17 cellular contexts compared by ENCODE assay signal in genomic region chr1:96524100-96524499, GRCh38.
DNase-seq lines count a peak whose midpoint lies in the region; ATAC-seq, FAIRE-seq and TF ChIP-seq lines count a peak whose summit lies in the region.
"Had no signal": no experiment of that assay in that cellular context is flagged by ENCODE, and none has a peak within 500 bp of the region (broad histone marks: within the 10 kb centered on the region; RNA-seq: fewer than 3 reads in every experiment).

No MANE protein-coding gene starts in this region.

- H3K4me1 Mint-ChIP-seq in activated CD4-positive, alpha-beta T cell treated with anti-CD3 and anti-CD28 coated beads, Interleukin-2, amount 10 ng/mL, durations not matched to agents 7 days and 5 days, result no peaks in the 10 kb centered on the region

- TF ChIP-seq CTCF in VCaP (conservative IDR thresholded peaks at IDR 0.05) (peak; percentile 21; the same call in 1 of the 2 replicates), D721Med (IDR thresholded peaks at IDR 0.05; ENCODE audit: insufficient read depth, missing control alignments) (no peak)

- H3K27ac ChIP-seq in VCaP, result no peak overlapping the region
- H3K27ac ChIP-seq: RWPE1, transverse colon had no signal

- DNase-seq in HEK293T (ENCODE audit: extremely low spot score) (no peak), NAMALWA (ENCODE audit: low spot score) (peak; percentile 11), lung microvascular endothelial cell (ENCODE audit: low read depth in 2 of 2) (peak; percentile 49 to 66), DMS114 treated with DMSO at 0.1 percent for 48 hours (lab: John Stamatoyannopoulos, UW; ENCODE audit: unreplicated experiment) (no peak), D721Med (ENCODE audit: insufficient read length, low spot score) (no peak)
- no peak for DNase-seq in activated CD4-positive, alpha-beta T cell treated with anti-CD3 and anti-CD28 coated beads, Interleukin-2, amount 10 ng/mL, durations not matched to agents 7 days and 5 days
- DNase-seq: DMS153; effector CD4-positive, alpha-beta T cell; H7; kidney; NCI-H2029 treated with DMSO at 0.1 percent for 48 hours; nephron progenitor cell; transverse colon had no signal

- POLR2A ChIA-PET in HEK293T (lab: Yijun Ruan, JAX), result no interaction called here
- POLR2A ChIA-PET in activated CD4-positive, alpha-beta T cell treated with anti-CD3 and anti-CD28 coated beads, Interleukin-2, amount 10 ng/mL, durations not matched to agents 7 days and 5 days (lab: Charles Lee), result no interaction called here

- CTCF ChIA-PET in HEK293T (lab: Yijun Ruan, JAX), result no interaction called here
- CTCF ChIA-PET in activated CD4-positive, alpha-beta T cell treated with anti-CD3 and anti-CD28 coated beads, Interleukin-2, amount 10 ng/mL, durations not matched to agents 7 days and 5 days (lab: Charles Lee), result interaction anchor here (1.0 kb wide), 1 partner anchor 15 kb away, joined by 3 read pairs; no protein-coding TSS in a partner anchor

- H3K27me3 Mint-ChIP-seq in activated CD4-positive, alpha-beta T cell treated with anti-CD3 and anti-CD28 coated beads, Interleukin-2, amount 10 ng/mL, durations not matched to agents 7 days and 5 days, result no peaks in the 10 kb centered on the region

- ATAC-seq in GM21515 (IDR thresholded peaks at IDR 0.05; ENCODE audit: unreplicated experiment), result no peak

- H3K36me3 Mint-ChIP-seq in activated CD4-positive, alpha-beta T cell treated with anti-CD3 and anti-CD28 coated beads, Interleukin-2, amount 10 ng/mL, durations not matched to agents 7 days and 5 days (ENCODE audit: low read depth), result no peaks in the 10 kb centered on the region

- no peak for FAIRE-seq in D721Med (lab: Jason Lieb, UNC)
- FAIRE-seq: kidney had no signal

- peaks cover 11% of the 10 kb centered on the region for H3K9me3 Mint-ChIP-seq in activated CD4-positive, alpha-beta T cell treated with anti-CD3 and anti-CD28 coated beads, Interleukin-2, amount 10 ng/mL, durations not matched to agents 7 days and 5 days

- no peak overlapping the region for H3K27ac Mint-ChIP-seq in activated CD4-positive, alpha-beta T cell treated with anti-CD3 and anti-CD28 coated beads, Interleukin-2, amount 10 ng/mL, durations not matched to agents 7 days and 5 days
- H3K27ac Mint-ChIP-seq: activated T-helper 2 cell treated with anti-CD3 and anti-CD28 coated beads, Interferon-gamma antibody, Interleukin-2, Interleukin-4, amounts not matched to agents 10 μg/mL and 5 μg/mL and 100 μg/mL, durations not matched to agents 14 hours and 24 hours and 36 hours had no signal

- no peak overlapping the region for H3K4me3 Mint-ChIP-seq in activated CD4-positive, alpha-beta T cell treated with anti-CD3 and anti-CD28 coated beads, Interleukin-2, amount 10 ng/mL, durations not matched to agents 7 days and 5 days

TF ChIP-seq in HEK293T, 16 proteins besides CTCF, POLR2A, EP300 and RAD21:
- no peak for TF ChIP-seq FOXK2 (IDR thresholded peaks at IDR 0.05)
- peak; percentile 66 for TF ChIP-seq PKNOX1 (IDR thresholded peaks at IDR 0.05)
TF ChIP-seq in HEK293T: peak in this region for 1.

Comparison
In these comparisons a context has a peak if more than half of its experiments do, and no peak if none do; other contexts are left out.
1. DNase-seq: peak in NAMALWA (single experiment) and lung microvascular endothelial cell (2 of 2); none in HEK293T (single experiment), DMS114 treated with DMSO at 0.1 percent for 48 hours (single experiment), D721Med (single experiment) and activated CD4-positive, alpha-beta T cell treated with anti-CD3 and anti-CD28 coated beads, Interleukin-2, amount 10 ng/mL, durations not matched to agents 7 days and 5 days (single experiment).